ENCODE assay signal across 16 cellular contexts in genomic region chr6:110714143-110714542, GRCh38.
"Had no signal": no experiment of that assay in that cellular context is flagged by ENCODE, and none has a peak within 500 bp of the region (broad histone marks: within the 10 kb centered on the region; RNA-seq: fewer than 3 reads in every experiment).

No MANE protein-coding gene starts in this region.

- H3K4me3 ChIP-seq: dorsolateral prefrontal cortex, sigmoid colon, tibial artery had no signal

- ATAC-seq: activated T-helper 17 cell treated with anti-CD3 and anti-CD28 coated beads, Interleukin-2, amount 50 U/mL, for 72 hours; left ventricle myocardium superior; natural killer cell had no signal

- H3K27ac ChIP-seq: sigmoid colon, tibial artery, WERI-Rb-1 had no signal

- H3K27me3 ChIP-seq: dorsolateral prefrontal cortex, sigmoid colon, tibial artery had no signal

- DNase-seq: activated CD4-positive, alpha-beta T cell treated with anti-CD3 and anti-CD28 coated beads, Interleukin-2, amount 50 U/mL, for 48 hours; activated naive CD4-positive, alpha-beta T cell; activated naive CD8-positive, alpha-beta T cell treated with anti-CD3 and anti-CD28 coated beads for 36 hours; caudate nucleus; dorsolateral prefrontal cortex; head of caudate nucleus; left ventricle myocardium superior; mesendoderm; natural killer cell; sigmoid colon; stimulated activated CD4-positive, alpha-beta T cell treated with anti-CD3 and anti-CD28 coated beads, Interleukin-4, amount 100 ng/mL, for 4 hours; stimulated activated naive CD4-positive, alpha-beta T cell; tibial artery; WERI-Rb-1 had no signal

- H3K36me3 Mint-ChIP-seq: activated naive CD8-positive, alpha-beta T cell treated with anti-CD3 and anti-CD28 coated beads for 36 hours; natural killer cell had no signal

- H3K36me3 ChIP-seq: sigmoid colon, tibial artery, WERI-Rb-1 had no signal

- H3K27me3 Mint-ChIP-seq: activated naive CD8-positive, alpha-beta T cell treated with anti-CD3 and anti-CD28 coated beads for 36 hours; activated T-helper 17 cell treated with anti-CD3 and anti-CD28 coated beads, Interleukin-2, amount 50 U/mL, for 72 hours; brain had no signal

- H3K27ac Mint-ChIP-seq: activated naive CD8-positive, alpha-beta T cell treated with anti-CD3 and anti-CD28 coated beads for 36 hours; activated T-helper 17 cell treated with anti-CD3 and anti-CD28 coated beads, Interleukin-2, amount 50 U/mL, for 72 hours; brain; natural killer cell had no signal

- H3K4me3 Mint-ChIP-seq: activated naive CD8-positive, alpha-beta T cell treated with anti-CD3 and anti-CD28 coated beads for 36 hours; activated T-helper 17 cell treated with anti-CD3 and anti-CD28 coated beads, Interleukin-2, amount 50 U/mL, for 72 hours; brain; natural killer cell had no signal

- H3K4me1 Mint-ChIP-seq: activated T-helper 17 cell treated with anti-CD3 and anti-CD28 coated beads, Interleukin-2, amount 50 U/mL, for 72 hours had no signal

- H3K4me1 ChIP-seq: sigmoid colon, tibial artery had no signal

- H3K9me3 ChIP-seq: sigmoid colon, tibial artery had no signal

- H3K9me3 Mint-ChIP-seq: activated naive CD8-positive, alpha-beta T cell treated with anti-CD3 and anti-CD28 coated beads for 36 hours; activated T-helper 17 cell treated with anti-CD3 and anti-CD28 coated beads, Interleukin-2, amount 50 U/mL, for 72 hours; natural killer cell had no signal
